In the genomic region with DNA sequence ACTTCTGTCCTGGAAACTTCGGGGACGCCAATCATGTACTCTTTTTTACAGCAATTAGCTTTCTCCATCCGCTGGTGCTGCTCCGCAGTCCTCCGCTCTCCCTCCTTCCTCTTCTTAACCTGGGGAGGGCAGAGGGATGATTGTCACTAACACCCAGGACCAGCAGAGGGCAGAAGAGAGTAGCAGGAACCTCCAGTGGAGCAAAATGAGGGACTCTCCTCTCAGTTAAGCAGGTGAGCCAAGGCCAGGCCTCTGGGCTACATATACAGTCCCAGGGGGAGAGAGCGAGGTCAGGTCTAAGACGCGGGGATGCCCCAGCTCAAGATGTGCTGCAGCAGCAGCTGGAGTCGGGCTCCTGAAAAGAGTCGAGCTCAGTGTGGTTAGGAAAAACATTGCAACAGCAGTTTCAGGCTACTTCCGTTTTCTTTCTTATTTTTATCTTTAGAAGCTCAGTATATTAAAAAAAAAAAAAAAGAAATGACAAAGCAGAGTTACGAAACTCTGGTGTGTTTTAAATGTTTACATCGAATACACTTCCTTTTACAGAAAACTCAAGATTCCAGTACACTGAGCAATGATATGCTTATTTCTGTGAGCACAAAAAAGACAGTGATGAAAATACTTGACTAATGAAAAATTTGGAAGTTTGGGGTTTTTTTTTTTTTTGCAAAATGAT, we compare ENCODE assay signal across 8 cellular contexts. TPM values are rescaled to one million over a fixed set of nuclear protein-coding genes. Genes with fewer than 3 reads are reported as not detected.
A peak's percentile ranks its signal among the peaks of the same experiment; 100 is the strongest.
DNase-seq lines count a peak whose midpoint lies in the region; ATAC-seq and TF ChIP-seq lines count a peak whose summit lies in the region.

No MANE protein-coding gene starts in this region.

- H3K9me3 ChIP-seq in BE2C: no peaks in the 10 kb centered on the region

- intact Hi-C loops in left colon (cut with DNase I, micrococcal nuclease): loop anchor here in 1 of 2 donors (2.0 kb wide), 1 partner anchor 97 kb away; no protein-coding TSS in a partner anchor

- H3K27me3 ChIP-seq in BE2C: no peaks in the 10 kb centered on the region

- TF ChIP-seq CTCF in BE2C (IDR thresholded peaks at IDR 0.05; ENCODE audit: low read depth, low read length): peak; percentile 94

- peak; percentile 73 for DNase-seq in BE2C
- DNase-seq in GM19240 (ENCODE audit: insufficient read length, low spot score): peak; percentile 84
- peak; percentile 65 for DNase-seq in NCI-H345 treated with DMSO at 0.1 percent for 48 hours (lab: John Stamatoyannopoulos, UW; ENCODE audit: unreplicated experiment)
- peak; percentile 47 to 70 (median 60) for DNase-seq in activated CD4-positive, CD25-positive, alpha-beta regulatory T cell (lab: John Stamatoyannopoulos, UW)
- peak; percentile 82 for DNase-seq in central memory CD4-positive, alpha-beta T cell
- DNase-seq in left colon: peak; percentile 74 to 84
- DNase-seq in stimulated activated CD4-positive, alpha-beta T cell treated with anti-CD3 and anti-CD28 coated beads, Interleukin-2, amount 100 ng/mL, for 4 hours (ENCODE audit: low read depth): peak; percentile 78

- no peaks in the 10 kb centered on the region; the same call in 1 of the 2 replicates for H3K4me1 ChIP-seq in BE2C

- ATAC-seq in HG03354 (IDR thresholded peaks at IDR 0.05; ENCODE audit: poor library complexity, severe bottlenecking, unreplicated experiment) (peak; percentile 99), left colon (peak; percentile 99)

- no peaks in the 10 kb centered on the region for H3K36me3 ChIP-seq in BE2C

- H3K4me3 ChIP-seq in BE2C (ENCODE audit: low read depth, low read length): no peak overlapping the region

RNA-seq across cellular contexts. Expression of a gene that starts 25.7 kb away (rescaled TPM):
- not detected for polyA plus RNA-seq in BE2C (2012; ENCODE audit: insufficient read depth, insufficient read length, low read depth)
- 1 to 10 TPM in 1 of 2 donors, under 1 TPM in 1; 0.61 to 2.7 TPM for total RNA-seq in left colon

RNA-seq across cellular contexts. Expression of a gene that starts 58.6 kb away (rescaled TPM):
- polyA plus RNA-seq in BE2C (2012; ENCODE audit: insufficient read depth, insufficient read length, low read depth): 57.8 TPM
- 10 to 100 TPM; 11.4 to 14.1 TPM for total RNA-seq in left colon
